12 cellular contexts compared by ENCODE assay signal in genomic region chr10:86959737-86960002, GRCh38. TPM values are rescaled to one million over a fixed set of nuclear protein-coding genes. Genes with fewer than 3 reads are reported as not detected.
A peak's percentile ranks its signal among the peaks of the same experiment; 100 is the strongest.
DNase-seq lines count a peak whose midpoint lies in the region; ATAC-seq, FAIRE-seq and TF ChIP-seq lines count a peak whose summit lies in the region.
"Had no signal": no experiment of that assay in that cellular context is flagged by ENCODE, and none has a peak within 500 bp of the region (broad histone marks: within the 10 kb centered on the region; RNA-seq: fewer than 3 reads in every experiment).

No MANE protein-coding gene starts in this region.

- H3K9ac ChIP-seq in H1 (replicated peaks in 1 of 4; ENCODE audit: extremely low read depth in 1 of 4, low read depth in 3 of 4, low read length in 3 of 4) (no peak overlapping the region), trophoblast cell (ENCODE audit: low read length) (no peak overlapping the region)

- H3K23me2 ChIP-seq in H1 (ENCODE audit: low read depth, low read length) = no peaks in the 10 kb centered on the region

- H4K8ac ChIP-seq in H1 (ENCODE audit: extremely low read depth, insufficient read depth, low read length) (peak overlapping the region; percentile 90), trophoblast cell (ENCODE audit: low read depth, low read length) (no peak overlapping the region)

- H3K4me2 ChIP-seq in H1 (ENCODE audit: insufficient read depth in 1 of 2, low read depth in 2 of 2, low read length in 2 of 2) = no peak overlapping the region
- no peak overlapping the region for H3K4me2 ChIP-seq in trophoblast cell (ENCODE audit: low read length)

- peak overlapping the region; percentile 99; the same call in 1 of the 2 replicates for H2BK12ac ChIP-seq in H1 (ENCODE audit: low read depth, low read length)
- H2BK12ac ChIP-seq in trophoblast cell (ENCODE audit: low read length) = peak overlapping the region; percentile 77

- peak overlapping the region; percentile 99; the same call in 1 of the 2 replicates for H2BK5ac ChIP-seq in H1 (ENCODE audit: low read depth, low read length)
- no peak overlapping the region for H2BK5ac ChIP-seq in trophoblast cell (ENCODE audit: low read depth, low read length, poor library complexity)

- H3K4me3 ChIP-seq in right atrium auricular region (peak overlapping the region in 1 of 2 donors; percentile 50), H1 (ENCODE audit: extremely low read depth in 1 of 4, insufficient read depth in 2 of 4, low read depth in 3 of 4, low read length in 4 of 4) (no peak overlapping the region), trophoblast cell (ENCODE audit: low read depth, low read length) (no peak overlapping the region), vagina (peak overlapping the region; percentile 34 to 35)

- H2BK120ac ChIP-seq in H1 (replicated peaks; ENCODE audit: low read depth, low read length) (peak overlapping the region; percentile 67), trophoblast cell (ENCODE audit: insufficient read depth, low read length, poor library complexity) (peak overlapping the region; percentile 34)

- no peak for FAIRE-seq in H1 (lab: Jason Lieb, UNC)
- FAIRE-seq: D721Med had no signal

- H4K91ac ChIP-seq in H1 (replicated peaks; ENCODE audit: insufficient read length, low read length) = peak overlapping the region; percentile 96
- H4K91ac ChIP-seq in trophoblast cell (ENCODE audit: low read depth, low read length) = peak overlapping the region; percentile 69

- H3K27me3 ChIP-seq in right atrium auricular region (no peaks in the 10 kb centered on the region), H1 (replicated peaks in 1 of 4; ENCODE audit: control insufficient read depth in 3 of 4, extremely low read depth in 1 of 4, insufficient read depth in 3 of 4, low read length in 3 of 4) (no peaks in the 10 kb centered on the region), trophoblast cell (ENCODE audit: insufficient read depth, low read length) (no peaks in the 10 kb centered on the region), vagina (no peaks in the 10 kb centered on the region)

- no peak overlapping the region for H4K5ac ChIP-seq in H1 (ENCODE audit: insufficient read length, low read depth, low read length)

- H2AFZ ChIP-seq in H1 (ENCODE audit: low read length) (no peak overlapping the region), trophoblast cell (ENCODE audit: insufficient read depth, low read length, poor library complexity) (peak overlapping the region; percentile 0)

- POLR2A ChIA-PET in H1 (lab: Charles Lee; ENCODE audit: partially characterized antibody) = interaction anchor here (1.5 to 2.2 kb wide), 4 partner anchors 10 to 21 kb away, joined by 5 to 14 read pairs (median 8); no protein-coding TSS in a partner anchor

- 91% methylated on average over 2 of the region's 2 CpGs; no CpG with 5 or more reads in 1 of the 2 experiments for WGBS in H1 (ENCODE audit: extremely low coverage in 1 of 2, insufficient coverage in 1 of 2, insufficient read length in 1 of 2, insufficient replicate concordance in 2 of 2, low coverage in 1 of 2, low lambda C conversion rate in 2 of 2, missing lambda C conversion rate in 1 of 2), 2 experiments
- no CpG with 5 or more reads among the region's 2 CpGs for WGBS in trophoblast cell (ENCODE audit: extremely low coverage, insufficient coverage, insufficient read length)

- no peaks in the 10 kb centered on the region for H4K20me1 ChIP-seq in H1 (replicated peaks in 1 of 2; ENCODE audit: control insufficient read depth in 1 of 2, insufficient read depth in 2 of 2, low read length in 2 of 2)

- TF ChIP-seq EP300 in H1 (IDR thresholded peaks at IDR 0.05; ENCODE audit: borderline replicate concordance in 1 of 2, low read depth in 2 of 2, low read length in 2 of 2) = no peak

- no peaks in the 10 kb centered on the region for H3K36me3 ChIP-seq in right atrium auricular region
- no peaks in the 10 kb centered on the region for H3K36me3 ChIP-seq in H1 (ENCODE audit: control insufficient read depth in 2 of 4, insufficient read depth in 4 of 4, low read length in 3 of 4)
- H3K36me3 ChIP-seq in trophoblast cell (ENCODE audit: control insufficient read depth in 1 of 2, insufficient read depth in 2 of 2, low read length in 2 of 2) = no peaks in the 10 kb centered on the region
- H3K36me3 ChIP-seq in vagina = no peaks in the 10 kb centered on the region

- peaks cover 0 to 60% of the 10 kb centered on the region in 2 donors for H3K4me1 ChIP-seq in right atrium auricular region
- H3K4me1 ChIP-seq in H1 (replicated peaks in 1 of 4; ENCODE audit: control insufficient read depth in 3 of 4, insufficient read depth in 4 of 4, low read length in 3 of 4) = peaks cover 16 to 52% (median 40%) of the 10 kb centered on the region in 4 experiments
- peaks cover 26 to 41% of the 10 kb centered on the region in 2 experiments for H3K4me1 ChIP-seq in trophoblast cell (ENCODE audit: control insufficient read depth in 1 of 2, insufficient read depth in 2 of 2, low read length in 2 of 2)
- peaks cover 72% of the 10 kb centered on the region for H3K4me1 ChIP-seq in vagina

- CTCF ChIA-PET in H1 (lab: Charles Lee; ENCODE audit: partially characterized antibody) = interaction anchor here (1.1 to 26.4 kb wide), 9 partner anchors 1 to 285 kb away, joined by 5 to 975 read pairs (median 6); partner anchors contain the start of genes ADIRF, MMRN2 and SNCG

- H3K23ac ChIP-seq in H1 (ENCODE audit: insufficient read length) (no peak overlapping the region), trophoblast cell (ENCODE audit: low read length) (no peak overlapping the region)

- H3K79me2 ChIP-seq in H1 (ENCODE audit: control insufficient read depth in 1 of 2, insufficient read depth in 2 of 2, low read length in 2 of 2) (no peaks in the 10 kb centered on the region), trophoblast cell (ENCODE audit: control insufficient read depth, insufficient read depth, low read length, poor library complexity) (no peaks in the 10 kb centered on the region)

- H2AK5ac ChIP-seq in H1 (ENCODE audit: low read depth, low read length) = peak overlapping the region; percentile 100
- peak overlapping the region; percentile 90 for H2AK5ac ChIP-seq in trophoblast cell (ENCODE audit: low read length)

- H3K27ac ChIP-seq in right atrium auricular region (peak overlapping the region; percentile 79 to 80), H1 (ENCODE audit: low read depth, low read length) (no peak overlapping the region), trophoblast cell (ENCODE audit: low read depth, low read length) (no peak overlapping the region), vagina (peak overlapping the region; percentile 91)

- H3K18ac ChIP-seq in H1 (ENCODE audit: extremely low read depth, low read length) = peak overlapping the region; percentile 93; the same call in 1 of the 2 replicates
- H3K18ac ChIP-seq in trophoblast cell (ENCODE audit: low read length) = peak overlapping the region; percentile 2

- H3K4ac ChIP-seq in H1 (replicated peaks; ENCODE audit: insufficient read length, low read depth, low read length) (peak overlapping the region; percentile 78), trophoblast cell (ENCODE audit: low read depth, low read length) (peak overlapping the region; percentile 13)

- peak overlapping the region; percentile 98; the same call in 1 of the 2 replicates for H2BK20ac ChIP-seq in H1 (ENCODE audit: low read length)

- H3K79me1 ChIP-seq in H1 (ENCODE audit: low read depth, low read length) (no peaks in the 10 kb centered on the region), trophoblast cell (ENCODE audit: low read length) (peaks cover 9% of the 10 kb centered on the region)

- no peak for TF ChIP-seq RAD21 in H1 (IDR thresholded peaks at IDR 0.05 in 1 of 2, conservative IDR thresholded peaks at IDR 0.05 in 1 of 2; ENCODE audit: low read depth in 2 of 2, low read length in 2 of 2)

- H3K14ac ChIP-seq in H1 (ENCODE audit: insufficient read length) = no peak overlapping the region
- peak overlapping the region; percentile 55 for H3K14ac ChIP-seq in trophoblast cell (ENCODE audit: low read length)

- TF ChIP-seq CTCF in right atrium auricular region (IDR thresholded peaks at IDR 0.05) (no peak), H1 (IDR thresholded peaks at IDR 0.05; ENCODE audit: control extremely low read depth in 1 of 3, insufficient read depth in 1 of 3, low read depth in 1 of 3, low read length in 3 of 3) (no peak), vagina (IDR thresholded peaks at IDR 0.05) (no peak)

- no peak overlapping the region for H3K56ac ChIP-seq in H1 (replicated peaks; ENCODE audit: insufficient read length, low read depth, low read length)

- no peaks in the 10 kb centered on the region for H3K9me3 ChIP-seq in right atrium auricular region
- no peaks in the 10 kb centered on the region for H3K9me3 ChIP-seq in H1 (ENCODE audit: insufficient read depth in 2 of 2, low read depth in 1 of 2, low read length in 1 of 2)
- peaks cover 6% of the 10 kb centered on the region for H3K9me3 ChIP-seq in trophoblast cell (ENCODE audit: insufficient read depth, low read depth, low read length)
- no peaks in the 10 kb centered on the region for H3K9me3 ChIP-seq in vagina

- no peak for TF ChIP-seq POLR2A in H1 (IDR thresholded peaks at IDR 0.05; ENCODE audit: control extremely low read depth in 1 of 2, low read depth in 2 of 2, low read length in 2 of 2)
- no peak for TF ChIP-seq POLR2A in vagina (IDR thresholded peaks at IDR 0.05)

- intact Hi-C loops in left ventricle myocardium superior (cut with micrococcal nuclease) = no loop called here
- intact Hi-C loops in vagina (cut with DNase I) = no loop called here

- H2BK15ac ChIP-seq in H1 (ENCODE audit: low read length) = peak overlapping the region; percentile 100; the same call in 1 of the 2 replicates

- H4K12ac ChIP-seq in trophoblast cell (ENCODE audit: low read depth, low read length) = no peak overlapping the region

- DNase-seq in right atrium auricular region (ENCODE audit: low spot score) (no peak), left ventricle myocardium superior (no peak), H1 (ENCODE audit: low read depth in 1 of 2, low spot score in 2 of 2) (no peak), trophoblast cell (no peak), vagina (ENCODE audit: extremely low spot score in 2 of 2) (no peak), GOT3 (lab: John Stamatoyannopoulos, UW) (no peak), DMS79 treated with DMSO at 0.1 percent for 48 hours (lab: John Stamatoyannopoulos, UW) (no peak)
- DNase-seq: activated CD4-positive, CD25-positive, alpha-beta regulatory T cell; activated T-cell treated with anti-CD3 and anti-CD28 coated beads for 4 hours; NCI-H748 treated with DMSO at 0.1 percent for 48 hours had no signal

- ATAC-seq in left ventricle myocardium superior (no peak), HG02623 (IDR thresholded peaks at IDR 0.05; ENCODE audit: unreplicated experiment) (no peak)

RNA-seq across cellular contexts. Expression of gene SNCG, which starts 1.3 kb away (rescaled TPM):
- 10 to 100 TPM; 20.9 to 33.8 TPM for total RNA-seq in right atrium auricular region
- 21.2 TPM for total RNA-seq in left ventricle myocardium superior
- 4.4 and 4.8 TPM in 2 replicates for total RNA-seq in H1 (2021; fragmentation: NEBNext Ultra II Directional; extraction: Animal tissue kit (Norgen Biotek cat#: 25700))
- polyA plus RNA-seq in H1 (2011; rRNA removed) = 12.2 and 14.6 TPM in 2 replicates
- polyA plus RNA-seq in H1 (2011; cell fraction: cytosol; rRNA removed) = 22.4 TPM
- polyA plus RNA-seq in H1 (2011; cell fraction: nucleus; rRNA removed) = 13.2 TPM
- polyA plus RNA-seq in H1 (2012, experiment 1 of 2) = 6.8 to 14.9 TPM (median 10.7 TPM) in 4 replicates
- 8.0 TPM for polyA plus RNA-seq in H1 (2012, experiment 2 of 2)
- 6.2 TPM for polyA plus RNA-seq in H1 (2013, experiment 1 of 2)
- polyA plus RNA-seq in H1 (2013, experiment 2 of 2) = 5.9 TPM
- polyA minus RNA-seq in H1 (2011; rRNA and poly(A)+ RNA removed) = 0.88 and 3.1 TPM in 2 replicates
- 3.0 TPM for polyA minus RNA-seq in H1 (2011; cell fraction: cytosol; rRNA and poly(A)+ RNA removed)
- 4.1 TPM for polyA minus RNA-seq in H1 (2011; cell fraction: nucleus; rRNA and poly(A)+ RNA removed)
- 0.90 and 1.0 TPM in 2 replicates for polyA plus RNA-seq in trophoblast cell (2013)
- total RNA-seq in vagina = 36.6 TPM

RNA-seq across cellular contexts. Expression of gene MMRN2, which starts 2.3 kb away (rescaled TPM):
- total RNA-seq in right atrium auricular region = 10 to 100 TPM; 57.0 to 81.3 TPM
- 31.3 TPM for total RNA-seq in left ventricle myocardium superior
- 0.96 and 1.2 TPM in 2 replicates for total RNA-seq in H1 (2021; fragmentation: NEBNext Ultra II Directional; extraction: Animal tissue kit (Norgen Biotek cat#: 25700))
- polyA plus RNA-seq in H1 (2011; rRNA removed) = 1.1 and 1.2 TPM in 2 replicates
- 3.0 TPM for polyA plus RNA-seq in H1 (2011; cell fraction: cytosol; rRNA removed)
- 2.9 TPM for polyA plus RNA-seq in H1 (2011; cell fraction: nucleus; rRNA removed)
- 0.52 to 2.5 TPM (median 2.0 TPM) in 4 replicates for polyA plus RNA-seq in H1 (2012, experiment 1 of 2)
- 0.93 TPM for polyA plus RNA-seq in H1 (2012, experiment 2 of 2)
- polyA plus RNA-seq in H1 (2013, experiment 1 of 2) = 2.1 TPM
- polyA plus RNA-seq in H1 (2013, experiment 2 of 2) = 1.8 TPM
- polyA minus RNA-seq in H1 (2011; rRNA and poly(A)+ RNA removed) = 2.3 and 2.7 TPM in 2 replicates
- polyA minus RNA-seq in H1 (2011; cell fraction: cytosol; rRNA and poly(A)+ RNA removed) = 1.1 TPM
- polyA minus RNA-seq in H1 (2011; cell fraction: nucleus; rRNA and poly(A)+ RNA removed) = 1.4 TPM
- 0.06 and 0.14 TPM in 2 replicates for polyA plus RNA-seq in trophoblast cell (2013)
- 57.2 TPM for total RNA-seq in vagina

RNA-seq across cellular contexts. Expression of gene ADIRF, which starts 8.6 kb away (rescaled TPM):
- 100 to 1,000 TPM in 1 of 2 donors, 10 to 100 TPM in 1; 67.8 to 195 TPM for total RNA-seq in right atrium auricular region
- total RNA-seq in left ventricle myocardium superior = 41.8 TPM
- total RNA-seq in H1 (2021; fragmentation: NEBNext Ultra II Directional; extraction: Animal tissue kit (Norgen Biotek cat#: 25700)) = not detected in 2 replicates
- polyA plus RNA-seq in H1 (2011; rRNA removed) = not detected in 2 replicates
- not detected for polyA plus RNA-seq in H1 (2011; cell fraction: cytosol; rRNA removed)
- not detected for polyA plus RNA-seq in H1 (2011; cell fraction: nucleus; rRNA removed)
- not detected in 4 replicates for polyA plus RNA-seq in H1 (2012, experiment 1 of 2)
- not detected for polyA plus RNA-seq in H1 (2012, experiment 2 of 2)
- polyA plus RNA-seq in H1 (2013, experiment 1 of 2) = 0.08 TPM
- polyA plus RNA-seq in H1 (2013, experiment 2 of 2) = 0.20 TPM
- polyA minus RNA-seq in H1 (2011; rRNA and poly(A)+ RNA removed) = not detected in 2 replicates
- not detected for polyA minus RNA-seq in H1 (2011; cell fraction: cytosol; rRNA and poly(A)+ RNA removed)
- not detected for polyA minus RNA-seq in H1 (2011; cell fraction: nucleus; rRNA and poly(A)+ RNA removed)
- polyA plus RNA-seq in trophoblast cell (2013) = 0.08 TPM in 1 of 2 replicates, not detected in the other
- total RNA-seq in vagina = 374 TPM

Comparison
In these comparisons a context has a peak if more than half of its experiments do, and no peak if none do; other contexts are left out.
1. H3K27ac ChIP-seq: peak in right atrium auricular region (2 of 2) and vagina (single experiment); none in H1 (single experiment) and trophoblast cell (single experiment).
2. H3K4me3 ChIP-seq: peak in vagina (2 of 2); none in H1 (0 of 4) and trophoblast cell (single experiment).
3. RNA of gene MMRN2, which starts 2.3 kb away (total RNA-seq): 57.0 to 81.3 TPM in right atrium auricular region, 57.2 TPM in vagina (single experiment) and 31.3 TPM in left ventricle myocardium superior (single experiment); 0.96 to 1.2 TPM in H1; every median in the first group is over 10 times any median in the second.
4. RNA of gene ADIRF, which starts 8.6 kb away (total RNA-seq): 374 TPM in vagina (single experiment), 67.8 to 195 TPM in right atrium auricular region and 41.8 TPM in left ventricle myocardium superior (single experiment); not detected in H1; every median in the first group is over 10 times any median in the second.